Comparison of ENCODE assay signal across 13 cellular contexts in genomic region chr10:79516806-79517205, GRCh38. TPM values are rescaled to one million over a fixed set of nuclear protein-coding genes. Genes with fewer than 3 reads are reported as not detected.
"Had no signal": no experiment of that assay in that cellular context is flagged by ENCODE, and none has a peak within 500 bp of the region (broad histone marks: within the 10 kb centered on the region; RNA-seq: fewer than 3 reads in every experiment).

No MANE protein-coding gene starts in this region.

RNA-seq across cellular contexts. Expression of gene EIF5AL1, which starts 4.5 kb away (rescaled TPM):
- total RNA-seq: mesothelial cell of epicardium had no signal

RNA-seq across cellular contexts. Expression of gene SFTPA2, which starts 43.4 kb away (rescaled TPM):
- total RNA-seq: endothelial cell of umbilical vein; epithelial cell of proximal tubule; gastrocnemius medialis; glomerular endothelial cell; natural killer cell treated with Interleukin-12 subunit alpha and Interleukin-12 subunit beta and Interleukin-15 and Interleukin-18, amount 100 ng/mL, for 72 hours; neural crest cell; progenitor cell of endocrine pancreas; smooth muscle cell; subcutaneous adipose tissue; urinary bladder had no signal
- polyA plus RNA-seq: endothelial cell of umbilical vein, keratinocyte, liver had no signal
